In genomic region chr6:25630508-25631229, GRCh38 we compare ENCODE assay signal across 20 cellular contexts. TPM values are rescaled to one million over a fixed set of nuclear protein-coding genes. Genes with fewer than 3 reads are reported as not detected.
DNase-seq lines count a peak whose midpoint lies in the region; ATAC-seq, FAIRE-seq and TF ChIP-seq lines count a peak whose summit lies in the region.
"Had no signal": no experiment of that assay in that cellular context is flagged by ENCODE, and none has a peak within 500 bp of the region (broad histone marks: within the 10 kb centered on the region; RNA-seq: fewer than 3 reads in every experiment).

No MANE protein-coding gene starts in this region.

- no peaks in the 10 kb centered on the region for H3K27me3 ChIP-seq in HepG2 (ENCODE audit: control insufficient read depth in 1 of 2, insufficient read depth in 2 of 2, low read length in 2 of 2)
- H3K27me3 ChIP-seq in right lobe of liver: no peaks in the 10 kb centered on the region
- H3K27me3 ChIP-seq in CD4-positive, alpha-beta T cell (ENCODE audit: control insufficient read depth, insufficient read depth, low read length): peaks cover 10% of the 10 kb centered on the region
- H3K27me3 ChIP-seq: MG63 had no signal

- H3K27me3 Mint-ChIP-seq in CD4-positive, alpha-beta T cell: peaks cover 49% of the 10 kb centered on the region

- 34% methylated on average over 4 of the region's 4 CpGs for WGBS in HepG2 (ENCODE audit: low lambda C conversion rate)
- WGBS in right lobe of liver (ENCODE audit: insufficient coverage, low coverage, low lambda C conversion rate, missing lambda C conversion rate): 40% methylated on average over 3 of the region's 4 CpGs

- no peak overlapping the region for H3K4me3 ChIP-seq in HepG2 (replicated peaks in 1 of 3; ENCODE audit: insufficient read depth in 1 of 3, low read depth in 2 of 3, low read length in 3 of 3)
- H3K4me3 ChIP-seq in right lobe of liver: no peak overlapping the region
- H3K4me3 ChIP-seq: MG63 had no signal

- H3K4me1 ChIP-seq in HepG2 (ENCODE audit: insufficient read depth, low read length) (peaks cover 62% of the 10 kb centered on the region), right lobe of liver (peaks cover 0 to 7% (median 0%) of the 10 kb centered on the region in 4 donors)

- FAIRE-seq in HepG2 (lab: Jason Lieb, UNC): no peak
- peak; percentile 13 for FAIRE-seq in islet of Langerhans (lab: Jason Lieb, UNC)

- TF ChIP-seq CTCF in HepG2 (CRISPR knock-in tag; IDR thresholded peaks at IDR 0.05): no peak
- no peak for TF ChIP-seq CTCF in right lobe of liver (IDR thresholded peaks at IDR 0.05)
- TF ChIP-seq CTCF in CD4-positive, alpha-beta T cell (IDR thresholded peaks at IDR 0.05): no peak

- POLR2A ChIA-PET in HepG2 (lab: Yijun Ruan, JAX): interaction anchor here (2.3 kb wide), 1 partner anchor 11 kb away, joined by 11 read pairs; no protein-coding TSS in a partner anchor
- POLR2A ChIA-PET in CD4-positive, alpha-beta T cell (lab: Charles Lee): no interaction called here

- no TSS peak for BruUV-seq in HepG2 (replicated peaks; lab: Mats Ljungman, UMichigan)

- no peak for TF ChIP-seq RAD21 in HepG2 (CRISPR knock-in tag; IDR thresholded peaks at IDR 0.05)

- H3K27ac Mint-ChIP-seq in CD4-positive, alpha-beta T cell: no peak overlapping the region

- TF ChIP-seq POLR2A in HepG2 (IDR thresholded peaks at IDR 0.05; ENCODE audit: insufficient read depth in 1 of 2, low read depth in 2 of 2, low read length in 2 of 2): no peak
- no peak for TF ChIP-seq POLR2A in right lobe of liver (IDR thresholded peaks at IDR 0.05)

- no peaks in the 10 kb centered on the region for H3K36me3 Mint-ChIP-seq in CD4-positive, alpha-beta T cell (ENCODE audit: low read depth)
- H3K36me3 Mint-ChIP-seq: CD8-positive, alpha-beta memory T cell had no signal

- no peaks in the 10 kb centered on the region for H3K4me1 Mint-ChIP-seq in CD4-positive, alpha-beta T cell (ENCODE audit: low read depth)
- H3K4me1 Mint-ChIP-seq: CD8-positive, alpha-beta memory T cell had no signal

- ATAC-seq in HepG2 (no peak), right lobe of liver (no peak)
- no peak for ATAC-seq in CD4-positive, alpha-beta T cell (ENCODE audit: poor library complexity)
- ATAC-seq: Panc1 had no signal

- H2AFZ ChIP-seq in HepG2 (ENCODE audit: low read length): no peak overlapping the region

- H3K9me3 Mint-ChIP-seq in CD4-positive, alpha-beta T cell: no peaks in the 10 kb centered on the region
- H3K9me3 Mint-ChIP-seq: CD8-positive, alpha-beta memory T cell had no signal

- intact Hi-C loops in HepG2 (cut with micrococcal nuclease; ENCODE audit: unreplicated experiment) (no loop called here), right lobe of liver (cut with DNase I) (no loop called here)
- intact Hi-C loops in CD4-positive, alpha-beta T cell (cut with DNase I, micrococcal nuclease): no loop called here

- no peaks in the 10 kb centered on the region for H3K79me2 ChIP-seq in HepG2 (ENCODE audit: insufficient read depth, low read length)

- H4K20me1 ChIP-seq in HepG2 (ENCODE audit: insufficient read depth, low read length): no peaks in the 10 kb centered on the region

- H3K9me3 ChIP-seq in HepG2 (ENCODE audit: low read length) (no peaks in the 10 kb centered on the region), right lobe of liver (no peaks in the 10 kb centered on the region)
- H3K9me3 ChIP-seq in CD4-positive, alpha-beta T cell (ENCODE audit: control insufficient read depth, low read length): no peaks in the 10 kb centered on the region
- H3K9me3 ChIP-seq: MG63, SK-N-SH had no signal

- in situ Hi-C loops in HepG2 (cut with HindIII; ENCODE audit: extremely low pct_ligation_motif_present, low pct_unique_long_range_greater_than_20kb): no loop called here

- DNase-seq in NCI-H1092 treated with DMSO at 0.1 percent for 48 hours (lab: John Stamatoyannopoulos, UW) (peak; percentile 33), NCI-H1092 (lab: John Stamatoyannopoulos, UW) (no peak), HepG2 (ENCODE audit: low spot score) (no peak), right lobe of liver (no peak), retina (peak; percentile 18)
- no peak for DNase-seq in effector CD4-positive, alpha-beta T cell
- DNase-seq in CD4-positive, alpha-beta T cell: no peak
- DNase-seq: 8988T; C1 segment of cervical spinal cord; CD8-positive, alpha-beta memory T cell; EL; GF-D8; GOT3; MG63; NCI-H1436 treated with DMSO at 0.1 percent for 48 hours; NCI-H226; SIG-M5; SK-N-SH had no signal

- TF ChIP-seq EP300 in HepG2 (IDR thresholded peaks at IDR 0.05; ENCODE audit: low read depth in 2 of 2, low read length in 2 of 2) (no peak), HepG2 (CRISPR knock-in tag; IDR thresholded peaks at IDR 0.05; ENCODE audit: borderline replicate concordance) (no peak)

- no peak overlapping the region for H3K9ac ChIP-seq in HepG2 (ENCODE audit: insufficient read depth, low read depth, low read length)
- H3K9ac ChIP-seq: SK-N-SH had no signal

- no peak overlapping the region for H3K4me2 ChIP-seq in HepG2 (ENCODE audit: low read depth, low read length)
- H3K4me2 ChIP-seq: SK-N-SH had no signal

- no peak overlapping the region for H3K27ac ChIP-seq in HepG2 (ENCODE audit: extremely low read length, insufficient read depth, low read length)
- no peak overlapping the region for H3K27ac ChIP-seq in right lobe of liver
- no peak overlapping the region for H3K27ac ChIP-seq in CD4-positive, alpha-beta T cell (ENCODE audit: low read depth, low read length)

- no peaks in the 10 kb centered on the region for H3K36me3 ChIP-seq in HepG2 (replicated peaks in 1 of 2; ENCODE audit: control insufficient read depth in 1 of 2, insufficient read depth in 2 of 2, low read length in 2 of 2)
- no peaks in the 10 kb centered on the region for H3K36me3 ChIP-seq in right lobe of liver
- H3K36me3 ChIP-seq: MG63 had no signal

- CTCF ChIA-PET in HepG2 (lab: Yijun Ruan, JAX; ENCODE audit: low intra/inter-chr PET ratio, low total read pairs): no interaction called here
- CTCF ChIA-PET in CD4-positive, alpha-beta T cell (lab: Charles Lee): no interaction called here

- no peak overlapping the region for H3K4me3 Mint-ChIP-seq in CD4-positive, alpha-beta T cell
- H3K4me3 Mint-ChIP-seq: CD8-positive, alpha-beta memory T cell had no signal

TF ChIP-seq in HepG2, 621 proteins besides CTCF, POLR2A, EP300 and RAD21 (continues in another document):
- no peak for TF ChIP-seq HMGXB3 (CRISPR knock-in tag; IDR thresholded peaks at IDR 0.05; ENCODE audit: borderline replicate concordance)
- no peak for TF ChIP-seq ARID2 (CRISPR knock-in tag; IDR thresholded peaks at IDR 0.05; ENCODE audit: borderline replicate concordance)
- TF ChIP-seq MBD4 (IDR thresholded peaks at IDR 0.05; ENCODE audit: borderline replicate concordance, low read length): no peak

RNA-seq across cellular contexts. Expression of gene SCGN, which starts 21.3 kb away (rescaled TPM):
- 29.0 and 45.4 TPM in 2 replicates for total RNA-seq in HepG2 (2016; rRNA removed; fragmentation: Illumina TruSeq; extraction: Trizol)
- total RNA-seq in HepG2 (2016; cell fraction: cytosol; rRNA removed; fragmentation: Illumina TruSeq; extraction: Trizol; ENCODE audit: low read depth): 4.4 and 5.6 TPM in 2 replicates
- 27.9 and 49.4 TPM in 2 replicates for total RNA-seq in HepG2 (2016; cell fraction: insoluble cytoplasmic fraction; rRNA removed; fragmentation: Illumina TruSeq; extraction: Trizol)
- 10.6 and 11.2 TPM in 2 replicates for total RNA-seq in HepG2 (2016; cell fraction: membrane; rRNA removed; fragmentation: Illumina TruSeq; extraction: Trizol)
- 10.5 and 10.7 TPM in 2 replicates for total RNA-seq in HepG2 (2016; cell fraction: nucleus; rRNA removed; fragmentation: Illumina TruSeq; extraction: Trizol)
- 2.1 and 2.9 TPM in 2 replicates for polyA plus RNA-seq in HepG2 (2011; rRNA removed)
- polyA plus RNA-seq in HepG2 (2011; cell fraction: cytosol; rRNA removed): 2.7 and 3.3 TPM in 2 replicates
- polyA plus RNA-seq in HepG2 (2011; cell fraction: nucleus; rRNA removed): 0.71 and 0.87 TPM in 2 replicates
- polyA plus RNA-seq in HepG2 (2012): 3.0 and 8.3 TPM in 2 replicates
- polyA plus RNA-seq in HepG2 (2016; cell fraction: cytosol; fragmentation: Illumina TruSeq; extraction: Trizol; ENCODE audit: low read depth): 4.5 and 4.7 TPM in 2 replicates
- 43.5 and 45.3 TPM in 2 replicates for polyA plus RNA-seq in HepG2 (2016; cell fraction: insoluble cytoplasmic fraction; fragmentation: Illumina TruSeq; extraction: Trizol; ENCODE audit: low read depth)
- polyA plus RNA-seq in HepG2 (2016; cell fraction: membrane; fragmentation: Illumina TruSeq; extraction: Trizol; ENCODE audit: low read depth): 8.0 and 8.2 TPM in 2 replicates
- polyA plus RNA-seq in HepG2 (2016; cell fraction: nucleus; fragmentation: Illumina TruSeq; extraction: Trizol; ENCODE audit: insufficient read depth, low read depth): 14.9 and 15.4 TPM in 2 replicates
- 2.1 TPM in 1 of 2 replicates, not detected in the other for polyA minus RNA-seq in HepG2 (2011; rRNA and poly(A)+ RNA removed; ENCODE audit: low replicate concordance)
- 0.89 and 1.1 TPM in 2 replicates for polyA minus RNA-seq in HepG2 (2011; cell fraction: cytosol; rRNA and poly(A)+ RNA removed)
- polyA minus RNA-seq in HepG2 (2011; cell fraction: nucleus; rRNA and poly(A)+ RNA removed): 0.52 TPM in 1 of 2 replicates, not detected in the other
- 1 to 10 TPM in 3 of 6 experiments, under 1 TPM in 3; 0.74 to 2.2 (median 0.99) TPM for total RNA-seq in right lobe of liver
- total RNA-seq in CD4-positive, alpha-beta T cell: not detected
- total RNA-seq: CD8-positive, alpha-beta memory T cell had no signal
- polyA plus RNA-seq: CD8-positive, alpha-beta memory T cell; SK-N-SH had no signal

Comparison
In these comparisons a context has a peak if more than half of its experiments do, and no peak if none do; other contexts are left out.
1. DNase-seq: peak in NCI-H1092 treated with DMSO at 0.1 percent for 48 hours (single experiment) and retina (single experiment); none in NCI-H1092 (single experiment), HepG2 (single experiment), right lobe of liver (0 of 3), effector CD4-positive, alpha-beta T cell (single experiment) and CD4-positive, alpha-beta T cell (0 of 10).